Comparison of ENCODE assay signal across 8 cellular contexts in genomic region chr6:151239603-151240035, GRCh38. TPM values are rescaled to one million over a fixed set of nuclear protein-coding genes. Genes with fewer than 3 reads are reported as not detected.
DNase-seq lines count a peak whose midpoint lies in the region; ATAC-seq and TF ChIP-seq lines count a peak whose summit lies in the region.

AKAP12 (plus strand) TSS chr6:151239967; CDS start chr6:151240563, 596 bp downstream.

- peaks cover 25% of the 10 kb centered on the region for H3K4me1 ChIP-seq in HAP-1

- H3K9me3 ChIP-seq in HAP-1, result no peaks in the 10 kb centered on the region

- intact Hi-C loops in Right ventricle myocardium inferior (cut with DNase I), result loop anchor here (1.0 kb wide), 2 partner anchors 85 to 225 kb away; no protein-coding TSS in a partner anchor

- H3K27ac Mint-ChIP-seq in activated T-helper 17 cell treated with anti-CD3 and anti-CD28 coated beads, Interleukin-2, amount 50 U/mL, for 72 hours, result no peak within 1 kb of the TSS
- H3K27ac Mint-ChIP-seq in osteocyte (ENCODE audit: unreplicated experiment), result peak within 1 kb of the TSS; percentile 95

- no peaks in the 10 kb centered on the region for H3K27me3 ChIP-seq in HAP-1 (ENCODE audit: low read depth)

- H3K36me3 Mint-ChIP-seq in activated T-helper 17 cell treated with anti-CD3 and anti-CD28 coated beads, Interleukin-2, amount 50 U/mL, for 72 hours (ENCODE audit: low read depth), result no peaks in the 10 kb centered on the region
- H3K36me3 Mint-ChIP-seq in osteocyte (ENCODE audit: unreplicated experiment), result peaks cover 9% of the 10 kb centered on the region

- peaks cover 54% of the 10 kb centered on the region for H3K27me3 Mint-ChIP-seq in activated T-helper 17 cell treated with anti-CD3 and anti-CD28 coated beads, Interleukin-2, amount 50 U/mL, for 72 hours
- H3K27me3 Mint-ChIP-seq in osteocyte (ENCODE audit: unreplicated experiment), result no peaks in the 10 kb centered on the region

- in situ Hi-C loops in HAP-1 (cut with MboI; ENCODE audit: low sequenced_read_pairs), result no loop called here
- in situ Hi-C loops in GM13977 (cut with MboI; ENCODE audit: low pct_unique_long_range_greater_than_20kb, low sequenced_read_pairs, unreplicated experiment), result no loop called here

- H3K4me3 Mint-ChIP-seq in activated T-helper 17 cell treated with anti-CD3 and anti-CD28 coated beads, Interleukin-2, amount 50 U/mL, for 72 hours, result peak within 1 kb of the TSS; percentile 63
- peak within 1 kb of the TSS; percentile 94 for H3K4me3 Mint-ChIP-seq in osteocyte (ENCODE audit: unreplicated experiment)

- ATAC-seq in activated T-helper 17 cell treated with anti-CD3 and anti-CD28 coated beads, Interleukin-2, amount 50 U/mL, for 72 hours (replicated peaks), result no peak
- ATAC-seq in Right ventricle myocardium inferior, result peak; percentile 45
- no peak for ATAC-seq in GM19452 (IDR thresholded peaks at IDR 0.05; ENCODE audit: unreplicated experiment)
- no peak for ATAC-seq in GM21367 (IDR thresholded peaks at IDR 0.05; ENCODE audit: unreplicated experiment)
- ATAC-seq in HG03039 (IDR thresholded peaks at IDR 0.05; ENCODE audit: unreplicated experiment), result no peak

- no peaks in the 10 kb centered on the region for H3K36me3 ChIP-seq in HAP-1 (replicated peaks)

- no peaks in the 10 kb centered on the region for H3K4me1 Mint-ChIP-seq in activated T-helper 17 cell treated with anti-CD3 and anti-CD28 coated beads, Interleukin-2, amount 50 U/mL, for 72 hours
- H3K4me1 Mint-ChIP-seq in osteocyte (ENCODE audit: unreplicated experiment), result peaks cover 31% of the 10 kb centered on the region

- H3K9me3 Mint-ChIP-seq in activated T-helper 17 cell treated with anti-CD3 and anti-CD28 coated beads, Interleukin-2, amount 50 U/mL, for 72 hours, result no peaks in the 10 kb centered on the region
- H3K9me3 Mint-ChIP-seq in osteocyte (ENCODE audit: unreplicated experiment), result no peaks in the 10 kb centered on the region

- TF ChIP-seq CTCF in osteocyte (IDR thresholded peaks at IDR 0.05) (no peak), GM13977 (IDR thresholded peaks at IDR 0.05; ENCODE audit: extremely low read depth, insufficient read depth, missing control alignments) (no peak)

- peak within 1 kb of the TSS; percentile 84 for H3K4me3 ChIP-seq in HAP-1

- DNase-seq in HAP-1 (ENCODE audit: low spot score in 2 of 2) (no peak), Right ventricle myocardium inferior (ENCODE audit: missing footprints) (no peak), osteocyte (ENCODE audit: extremely low spot score, unreplicated experiment) (no peak), GM13977 (ENCODE audit: low spot score) (no peak)

RNA-seq across cellular contexts. Expression of gene AKAP12, which starts in this region (rescaled TPM):
- under 1 TPM; 0.35 to 0.79 TPM for total RNA-seq in activated T-helper 17 cell treated with anti-CD3 and anti-CD28 coated beads, Interleukin-2, amount 50 U/mL, for 72 hours
- total RNA-seq in Right ventricle myocardium inferior, result 18.1 TPM
- 154 and 165 TPM in 2 replicates for total RNA-seq in osteocyte

Comparison
In these comparisons a context has a peak if more than half of its experiments do, and no peak if none do; other contexts are left out.
1. RNA of gene AKAP12 (total RNA-seq): 154 to 165 TPM in osteocyte and 18.1 TPM in Right ventricle myocardium inferior (single experiment); 0.35 to 0.79 TPM in activated T-helper 17 cell treated with anti-CD3 and anti-CD28 coated beads, Interleukin-2, amount 50 U/mL, for 72 hours; every median in the first group is over 10 times any median in the second.